Comparison of ENCODE assay signal across 14 cellular contexts in the genomic region with DNA sequence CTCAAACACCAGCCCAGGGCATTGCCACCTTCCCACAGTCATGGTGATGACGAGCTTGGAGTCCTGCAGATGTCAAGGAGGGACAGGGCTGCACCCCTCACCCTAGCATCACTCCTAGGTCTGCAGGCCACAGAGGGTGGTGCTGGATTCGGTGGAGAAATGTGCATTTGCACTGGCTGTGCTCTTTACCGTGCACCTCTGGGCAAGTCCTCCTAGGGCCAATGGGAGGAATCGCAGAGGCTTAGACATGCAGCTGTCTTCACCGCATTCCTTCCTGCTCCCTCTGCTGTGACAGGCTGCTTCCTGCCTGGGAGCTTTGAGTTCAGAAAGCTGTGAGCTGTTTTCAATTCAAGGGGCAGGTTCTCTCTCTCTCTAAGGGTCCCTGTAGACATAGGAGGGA.
DNase-seq lines count a peak whose midpoint lies in the region; TF ChIP-seq lines count a peak whose summit lies in the region.
"Had no signal": no experiment of that assay in that cellular context is flagged by ENCODE, and none has a peak within 500 bp of the region (broad histone marks: within the 10 kb centered on the region; RNA-seq: fewer than 3 reads in every experiment).

No MANE protein-coding gene starts in this region.

- H3K4me3 Mint-ChIP-seq in activated naive CD4-positive, alpha-beta T cell treated with anti-CD3 and anti-CD28 coated beads for 36 hours: no peak overlapping the region
- no peak overlapping the region for H3K4me3 Mint-ChIP-seq in nephron progenitor cell
- H3K4me3 Mint-ChIP-seq: naive B cell; stimulated activated naive CD8-positive, alpha-beta T cell treated with anti-CD3 and anti-CD28 coated beads, Interleukin-15, Interleukin-2, amounts not matched to agents 100 ng/mL and 50 ng/mL, for 24 hours had no signal

- H3K9me3 Mint-ChIP-seq in activated naive CD4-positive, alpha-beta T cell treated with anti-CD3 and anti-CD28 coated beads for 36 hours: no peaks in the 10 kb centered on the region
- peaks cover 7% of the 10 kb centered on the region for H3K9me3 Mint-ChIP-seq in nephron progenitor cell
- H3K9me3 Mint-ChIP-seq: stimulated activated naive CD8-positive, alpha-beta T cell treated with anti-CD3 and anti-CD28 coated beads, Interleukin-15, Interleukin-2, amounts not matched to agents 100 ng/mL and 50 ng/mL, for 24 hours had no signal

- H3K27me3 Mint-ChIP-seq in activated naive CD4-positive, alpha-beta T cell treated with anti-CD3 and anti-CD28 coated beads for 36 hours (ENCODE audit: low read depth): no peaks in the 10 kb centered on the region
- H3K27me3 Mint-ChIP-seq in nephron progenitor cell (ENCODE audit: low read depth, poor library complexity): peaks cover 21% of the 10 kb centered on the region
- H3K27me3 Mint-ChIP-seq: stimulated activated naive CD8-positive, alpha-beta T cell treated with anti-CD3 and anti-CD28 coated beads, Interleukin-15, Interleukin-2, amounts not matched to agents 100 ng/mL and 50 ng/mL, for 24 hours had no signal

- peak; percentile 18 for DNase-seq in activated naive CD4-positive, alpha-beta T cell treated with anti-CD3 and anti-CD28 coated beads for 36 hours
- no peak for DNase-seq in activated naive CD4-positive, alpha-beta T cell treated with anti-CD3 and anti-CD28 coated beads, Interleukin-2, amount 50 U/mL, for 16 hours
- peak; percentile 39 for DNase-seq in MV-4-11 (lab: John Stamatoyannopoulos, UW)
- DNase-seq in effector CD8-positive, alpha-beta T cell (lab: John Stamatoyannopoulos, UW): peak; percentile 7
- no peak for DNase-seq in nephron progenitor cell
- DNase-seq in hypothalamus (lab: John Stamatoyannopoulos, UW): no peak
- no peak for DNase-seq in SIG-M5 treated with dmso at 0.1 percent for 504 hours (lab: John Stamatoyannopoulos, UW; ENCODE audit: unreplicated experiment)
- no peak for DNase-seq in anterior cingulate cortex (lab: John Stamatoyannopoulos, UW)
- DNase-seq: brain microvascular endothelial cell, KG1, naive B cell, NCI-H1930, WERI-Rb-1 had no signal

- CTCF ChIA-PET in activated naive CD4-positive, alpha-beta T cell treated with anti-CD3 and anti-CD28 coated beads for 36 hours (lab: Charles Lee): no interaction called here

- no peak overlapping the region for H3K27ac Mint-ChIP-seq in activated naive CD4-positive, alpha-beta T cell treated with anti-CD3 and anti-CD28 coated beads for 36 hours
- peak overlapping the region; percentile 42 for H3K27ac Mint-ChIP-seq in nephron progenitor cell
- H3K27ac Mint-ChIP-seq: stimulated activated naive CD8-positive, alpha-beta T cell treated with anti-CD3 and anti-CD28 coated beads, Interleukin-15, Interleukin-2, amounts not matched to agents 100 ng/mL and 50 ng/mL, for 24 hours had no signal

- TF ChIP-seq CTCF in nephron progenitor cell (IDR thresholded peaks at IDR 0.05): no peak

- peaks cover 5% of the 10 kb centered on the region for H3K4me1 Mint-ChIP-seq in activated naive CD4-positive, alpha-beta T cell treated with anti-CD3 and anti-CD28 coated beads for 36 hours (ENCODE audit: low read depth)
- H3K4me1 Mint-ChIP-seq in nephron progenitor cell: peaks cover 29% of the 10 kb centered on the region

- H3K36me3 Mint-ChIP-seq in activated naive CD4-positive, alpha-beta T cell treated with anti-CD3 and anti-CD28 coated beads for 36 hours (ENCODE audit: low read depth): no peaks in the 10 kb centered on the region
- H3K36me3 Mint-ChIP-seq in nephron progenitor cell (ENCODE audit: low read depth): no peaks in the 10 kb centered on the region
- H3K36me3 Mint-ChIP-seq: naive B cell had no signal

- intact Hi-C loops in activated naive CD4-positive, alpha-beta T cell treated with anti-CD3 and anti-CD28 coated beads for 36 hours (cut with micrococcal nuclease): no loop called here

Comparison
In these comparisons a context has a peak if more than half of its experiments do, and no peak if none do; other contexts are left out.
1. DNase-seq: peak in activated naive CD4-positive, alpha-beta T cell treated with anti-CD3 and anti-CD28 coated beads for 36 hours (single experiment), MV-4-11 (single experiment) and effector CD8-positive, alpha-beta T cell (single experiment); none in activated naive CD4-positive, alpha-beta T cell treated with anti-CD3 and anti-CD28 coated beads, Interleukin-2, amount 50 U/mL, for 16 hours (single experiment), nephron progenitor cell (single experiment), hypothalamus (0 of 51), SIG-M5 treated with dmso at 0.1 percent for 504 hours (single experiment) and anterior cingulate cortex (0 of 58).